Comparison of ENCODE assay signal across 8 cellular contexts in the genomic region with DNA sequence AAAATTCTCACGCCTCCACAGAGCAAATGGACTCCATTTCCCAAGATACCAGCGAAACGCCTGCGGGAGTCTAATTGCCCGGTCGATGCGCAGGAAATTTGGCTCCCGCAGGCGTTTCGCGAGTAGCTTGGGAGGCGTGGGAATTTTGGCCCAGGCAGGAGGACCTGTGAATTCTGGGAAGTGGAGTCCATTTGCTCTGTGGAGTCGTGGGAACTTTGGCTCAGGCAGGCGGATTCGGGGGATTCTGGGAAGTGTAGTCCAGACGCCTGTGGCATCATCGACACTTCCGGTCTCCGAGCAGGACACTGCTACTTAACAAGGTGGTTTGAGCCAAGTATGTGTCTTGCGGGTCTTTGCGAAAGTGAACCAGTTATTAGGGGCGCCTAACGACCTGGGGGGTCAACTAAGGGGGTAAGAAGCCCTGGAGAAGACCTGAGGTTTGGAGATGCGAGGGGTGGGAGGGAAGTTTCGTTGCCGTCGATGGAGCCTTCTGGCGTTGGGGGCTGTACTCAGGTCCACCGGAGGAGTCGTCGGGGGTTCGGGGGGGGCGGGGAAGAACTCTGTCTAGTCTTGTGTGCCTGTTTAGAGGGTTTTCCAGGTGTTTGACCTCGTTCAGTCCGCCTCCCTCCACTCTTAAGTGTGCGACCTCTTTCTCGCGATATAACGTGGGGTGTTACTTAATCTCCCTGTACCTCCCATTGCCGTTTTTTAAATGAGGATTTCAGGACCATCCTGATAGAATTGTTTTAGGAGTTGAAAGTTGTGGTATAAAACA. TPM values are rescaled to one million over a fixed set of nuclear protein-coding genes. Genes with fewer than 3 reads are reported as not detected.
DNase-seq lines count a peak whose midpoint lies in the region; ATAC-seq and TF ChIP-seq lines count a peak whose summit lies in the region.

A gene (plus strand): TSS at position 277 of the 775 bp plus-strand sequence. CDS start 4,356 bp downstream, outside the sequence.

- H3K9me3 ChIP-seq in colonic mucosa = no peaks in the 10 kb centered on the region

- no peaks in the 10 kb centered on the region for H3K36me3 ChIP-seq in colonic mucosa

- no peak for TF ChIP-seq CTCF in colonic mucosa (IDR thresholded peaks at IDR 0.05)

- DNase-seq in NCI-H446 (lab: John Stamatoyannopoulos, UW) = peak; percentile 85 to 94
- DNase-seq in activated CD4-positive, alpha-beta T cell treated with anti-CD3 and anti-CD28 coated beads for 24 hours (ENCODE audit: low read depth in 2 of 2) = peak; percentile 50 to 58
- DNase-seq in colonic mucosa = peak; percentile 93
- DNase-seq in kidney glomerular epithelial cell (lab: John Stamatoyannopoulos, UW) = peak; percentile 98
- peak; percentile 36 for DNase-seq in stimulated activated CD4-positive, alpha-beta T cell treated with anti-CD3 and anti-CD28 coated beads, Interleukin-15, amount 100 ng/mL, for 1 hour (ENCODE audit: low read depth in 1 of 2, low spot score in 1 of 2)
- DNase-seq in cortex of kidney (lab: John Stamatoyannopoulos, UW) = no peak

- ATAC-seq in GM18511 (IDR thresholded peaks at IDR 0.05; ENCODE audit: unreplicated experiment) = peak; percentile 97
- peak; percentile 85 for ATAC-seq in HG03103 (IDR thresholded peaks at IDR 0.05; ENCODE audit: low read depth, unreplicated experiment)

- no peaks in the 10 kb centered on the region for H3K27me3 ChIP-seq in colonic mucosa

- H3K27ac ChIP-seq in colonic mucosa = no peak within 1 kb of the TSS

- H3K9ac ChIP-seq in colonic mucosa (ENCODE audit: low read depth in 2 of 2, low read length in 2 of 2) = peak within 1 kb of the TSS; percentile 37 to 66

- H3K4me1 ChIP-seq in colonic mucosa = no peaks in the 10 kb centered on the region

- H3K4me3 ChIP-seq in colonic mucosa = peak within 1 kb of the TSS; percentile 67

- intact Hi-C loops in colonic mucosa (cut with DNase I) = no loop called here

RNA-seq across cellular contexts. Expression of the gene that starts here (rescaled TPM):
- 1 to 10 TPM; 5.6 to 6.1 TPM for total RNA-seq in colonic mucosa
